Comparison of ENCODE assay signal across 27 cellular contexts in genomic region chr7:71776726-71777125, GRCh38.
"Had no signal": no experiment of that assay in that cellular context is flagged by ENCODE, and none has a peak within 500 bp of the region (broad histone marks: within the 10 kb centered on the region; RNA-seq: fewer than 3 reads in every experiment).

No MANE protein-coding gene starts in this region.

- H3K27me3 Mint-ChIP-seq: natural killer cell treated with Interleukin-12 subunit alpha and Interleukin-12 subunit beta and Interleukin-15 and Interleukin-18, amount 100 ng/mL, for 72 hours; stimulated activated memory B cell treated with anti-CD40 and anti-IgM and Interleukin-4, amounts not matched to agents 10 μg/mL and 1 μg/mL and 100 μg/mL, for 72 hours; stimulated activated naive CD8-positive, alpha-beta T cell treated with anti-CD3 and anti-CD28 coated beads, Interleukin-15, amount 100 ng/mL, for 72 hours had no signal

- H3K4me1 ChIP-seq: left lung, right atrium auricular region, right lobe of liver, vagina had no signal

- H3K27ac ChIP-seq: left lung, right atrium auricular region, right lobe of liver, tibial nerve, vagina had no signal

- ATAC-seq: left cardiac atrium; left lung; mucosa of descending colon; naive thymus-derived CD4-positive, alpha-beta T cell; natural killer cell treated with Interleukin-12 subunit alpha and Interleukin-12 subunit beta and Interleukin-15 and Interleukin-18, amount 100 ng/mL, for 72 hours; right lobe of liver; stimulated activated memory B cell treated with anti-CD40 and anti-IgM and Interleukin-4, amounts not matched to agents 10 μg/mL and 1 μg/mL and 100 μg/mL, for 72 hours; stimulated activated naive CD8-positive, alpha-beta T cell treated with anti-CD3 and anti-CD28 coated beads, Interleukin-15, amount 100 ng/mL, for 72 hours had no signal

- H3K4me1 Mint-ChIP-seq: naive thymus-derived CD4-positive, alpha-beta T cell; stimulated activated memory B cell treated with anti-CD40 and anti-IgM and Interleukin-4, amounts not matched to agents 10 μg/mL and 1 μg/mL and 100 μg/mL, for 72 hours; stimulated activated naive CD8-positive, alpha-beta T cell treated with anti-CD3 and anti-CD28 coated beads, Interleukin-15, amount 100 ng/mL, for 72 hours had no signal

- H3K27me3 ChIP-seq: right atrium auricular region, right lobe of liver, tibial nerve, vagina had no signal

- FAIRE-seq: keratinocyte had no signal

- H3K27ac Mint-ChIP-seq: naive thymus-derived CD4-positive, alpha-beta T cell; natural killer cell treated with Interleukin-12 subunit alpha and Interleukin-12 subunit beta and Interleukin-15 and Interleukin-18, amount 100 ng/mL, for 72 hours; progenitor cell of endocrine pancreas; stimulated activated memory B cell treated with anti-CD40 and anti-IgM and Interleukin-4, amounts not matched to agents 10 μg/mL and 1 μg/mL and 100 μg/mL, for 72 hours; stimulated activated naive CD8-positive, alpha-beta T cell treated with anti-CD3 and anti-CD28 coated beads, Interleukin-15, amount 100 ng/mL, for 72 hours; type B pancreatic cell had no signal

- H3K36me3 ChIP-seq: left lung, right atrium auricular region, right lobe of liver, tibial nerve, vagina had no signal

- H3K4me2 ChIP-seq: smooth muscle cell had no signal

- DNase-seq: hippocampal formation; kidney glomerular epithelial cell; left cardiac atrium; left lung; mesendoderm; midbrain; mucosa of descending colon; naive thymus-derived CD4-positive, alpha-beta T cell; nucleus accumbens; right lobe of liver; stimulated activated CD4-positive, alpha-beta T cell treated with anti-CD3 and anti-CD28 coated beads, Interleukin-1b, Interleukin-23, amount 100 ng/mL, for 48 hours; stimulated activated CD4-positive, alpha-beta T cell treated with anti-CD3 and anti-CD28 coated beads, Interleukin-2, amount 100 ng/mL, for 48 hours; stimulated activated CD4-positive, alpha-beta T cell treated with anti-CD3 and anti-CD28 coated beads, Interleukin-4, amount 100 ng/mL, for 4 hours; stimulated activated CD8-positive, alpha-beta memory T cell treated with anti-CD3 and anti-CD28 coated beads, Interleukin-4, amount 100 ng/mL, for 48 hours; stimulated activated naive CD4-positive, alpha-beta T cell treated with Interleukin-2 at 50 U/mL for 16 hours; stimulated activated naive CD8-positive, alpha-beta T cell treated with anti-CD3 and anti-CD28 coated beads, Interleukin-15, amount 100 ng/mL, for 72 hours; substantia nigra had no signal

- H3K9me3 Mint-ChIP-seq: natural killer cell treated with Interleukin-12 subunit alpha and Interleukin-12 subunit beta and Interleukin-15 and Interleukin-18, amount 100 ng/mL, for 72 hours; stimulated activated naive CD8-positive, alpha-beta T cell treated with anti-CD3 and anti-CD28 coated beads, Interleukin-15, amount 100 ng/mL, for 72 hours; type B pancreatic cell had no signal

- H3K36me3 Mint-ChIP-seq: naive thymus-derived CD4-positive, alpha-beta T cell; natural killer cell treated with Interleukin-12 subunit alpha and Interleukin-12 subunit beta and Interleukin-15 and Interleukin-18, amount 100 ng/mL, for 72 hours; stimulated activated memory B cell treated with anti-CD40 and anti-IgM and Interleukin-4, amounts not matched to agents 10 μg/mL and 1 μg/mL and 100 μg/mL, for 72 hours; type B pancreatic cell had no signal

- H3K4me3 Mint-ChIP-seq: naive thymus-derived CD4-positive, alpha-beta T cell; natural killer cell treated with Interleukin-12 subunit alpha and Interleukin-12 subunit beta and Interleukin-15 and Interleukin-18, amount 100 ng/mL, for 72 hours; stimulated activated memory B cell treated with anti-CD40 and anti-IgM and Interleukin-4, amounts not matched to agents 10 μg/mL and 1 μg/mL and 100 μg/mL, for 72 hours; stimulated activated naive CD8-positive, alpha-beta T cell treated with anti-CD3 and anti-CD28 coated beads, Interleukin-15, amount 100 ng/mL, for 72 hours; type B pancreatic cell had no signal

- H3K4me3 ChIP-seq: left lung, lung, mucosa of descending colon, right atrium auricular region, right lobe of liver, smooth muscle cell, tibial nerve, vagina had no signal

- H3K9me3 ChIP-seq: left lung, right atrium auricular region, right lobe of liver, tibial nerve, vagina had no signal
